In genomic region chr12:41950455-41950854, GRCh38 we compare ENCODE assay signal across 23 cellular contexts.
DNase-seq lines count a peak whose midpoint lies in the region; ATAC-seq, FAIRE-seq and TF ChIP-seq lines count a peak whose summit lies in the region.
"Had no signal": no experiment of that assay in that cellular context is flagged by ENCODE, and none has a peak within 500 bp of the region (broad histone marks: within the 10 kb centered on the region; RNA-seq: fewer than 3 reads in every experiment).

No MANE protein-coding gene starts in this region.

- TF ChIP-seq CTCF in D721Med (IDR thresholded peaks at IDR 0.05; ENCODE audit: insufficient read depth, missing control alignments): no peak

- FAIRE-seq in D721Med (lab: Jason Lieb, UNC): no peak
- FAIRE-seq: TTC549 had no signal

- ATAC-seq in GM18502 (IDR thresholded peaks at IDR 0.05; ENCODE audit: poor library complexity, unreplicated experiment) (peak; percentile 79), GM19324 (IDR thresholded peaks at IDR 0.05; ENCODE audit: low FRiP score, unreplicated experiment) (peak; percentile 87), HG02642 (IDR thresholded peaks at IDR 0.05; ENCODE audit: poor library complexity, unreplicated experiment) (peak; percentile 79), HG03354 (IDR thresholded peaks at IDR 0.05; ENCODE audit: poor library complexity, severe bottlenecking, unreplicated experiment) (peak; percentile 78), HG03135 (IDR thresholded peaks at IDR 0.05; ENCODE audit: unreplicated experiment) (no peak), HG02870 (IDR thresholded peaks at IDR 0.05; ENCODE audit: unreplicated experiment) (no peak)
- ATAC-seq: activated CD4-positive, CD25-positive, alpha-beta regulatory T cell treated with anti-CD3 and anti-CD28 coated beads, Interleukin-2, amount 50 U/mL, for 24 hours; activated naive CD8-positive, alpha-beta T cell treated with anti-CD3 and anti-CD28 coated beads, Interleukin-2, amount 50 U/mL, for 24 hours; heart left ventricle; Panc1; stimulated activated naive B cell treated with anti-CD40 and anti-IgM and Interleukin-4, amounts not matched to agents 10 μg/mL and 1 μg/mL and 100 μg/mL, for 72 hours had no signal

- DNase-seq in D721Med (ENCODE audit: insufficient read length, low spot score) (no peak), glomerular visceral epithelial cell (ENCODE audit: extremely low spot score) (no peak)
- DNase-seq: activated CD4-positive, alpha-beta memory T cell treated with anti-CD3 and anti-CD28 coated beads, Interleukin-2, amount 10 ng/mL, durations not matched to agents 7 days and 5 days; activated gamma-delta T cell; activated naive CD8-positive, alpha-beta T cell treated with anti-CD3 and anti-CD28 coated beads, Interleukin-2, amount 50 U/mL, for 24 hours; BE2C; DMS79; heart left ventricle; NCI-H2081; NCI-H446; SIG-M5; stimulated activated CD4-positive, alpha-beta T cell treated with anti-CD3 and anti-CD28 coated beads, Interleukin-4, amount 100 ng/mL, for 1 hour; stimulated activated naive B cell treated with anti-CD40 and anti-IgM and Interleukin-4, amounts not matched to agents 10 μg/mL and 1 μg/mL and 100 μg/mL, for 72 hours; T-helper 1 cell had no signal

Comparison
In these comparisons a context has a peak if more than half of its experiments do, and no peak if none do; other contexts are left out.
1. ATAC-seq: peak in GM18502 (single experiment), GM19324 (single experiment), HG02642 (single experiment) and HG03354 (single experiment); none in HG03135 (single experiment) and HG02870 (single experiment).